8 cellular contexts compared by ENCODE assay signal in the genomic region with DNA sequence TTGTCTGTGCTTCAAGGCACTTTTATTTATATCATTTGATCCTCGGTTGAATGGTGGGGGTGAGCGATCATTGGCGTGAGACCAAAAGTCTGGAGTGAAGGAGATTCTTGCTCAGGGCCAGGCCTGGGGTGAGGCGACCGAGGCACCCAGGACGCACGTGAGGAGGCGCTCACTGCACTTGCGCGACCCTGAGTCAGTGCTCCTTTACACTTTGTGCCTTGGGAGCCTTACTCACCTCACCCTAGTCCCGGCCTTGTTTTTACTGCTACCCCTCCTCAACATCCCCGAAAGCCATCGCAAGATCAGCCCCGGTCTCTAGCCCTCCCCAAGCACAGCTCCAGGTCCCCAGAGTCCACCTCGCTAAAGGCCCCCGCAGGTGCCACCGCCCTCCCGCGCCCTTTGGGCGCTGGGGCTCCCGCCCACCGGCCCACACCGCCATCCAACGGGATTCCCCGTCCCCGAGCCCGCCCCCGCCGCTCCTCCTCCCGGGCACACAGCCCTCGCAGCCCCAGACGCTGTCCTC. TPM values are rescaled to one million over a fixed set of nuclear protein-coding genes. Genes with fewer than 3 reads are reported as not detected.
DNase-seq lines count a peak whose midpoint lies in the region; ATAC-seq and TF ChIP-seq lines count a peak whose summit lies in the region.

No MANE protein-coding gene starts in this region.

- H3K27me3 ChIP-seq in lower lobe of right lung (ENCODE audit: low read depth): no peaks in the 10 kb centered on the region

- no peaks in the 10 kb centered on the region for H3K9me3 ChIP-seq in lower lobe of right lung

- H3K27ac ChIP-seq in lower lobe of right lung: peak overlapping the region; percentile 85

- DNase-seq in NCI-H1436 (lab: John Stamatoyannopoulos, UW) (peak; percentile 85), NCI-H1436 treated with DMSO at 0.1 percent for 48 hours (lab: John Stamatoyannopoulos, UW) (no peak), NCI-H1930 (lab: John Stamatoyannopoulos, UW) (peak; percentile 66 to 69), dermis blood vessel endothelial cell (peak; percentile 75), lower lobe of right lung (peak; percentile 86)
- DNase-seq in activated CD4-positive, alpha-beta T cell treated with anti-CD3 and anti-CD28 coated beads for 24 hours (ENCODE audit: low read depth in 2 of 2): peak; percentile 53 to 65
- DNase-seq in stimulated activated CD4-positive, alpha-beta T cell treated with anti-CD3 and anti-CD28 coated beads, TNF-alpha, amount 100 ng/mL, for 48 hours (ENCODE audit: low read depth in 3 of 3): peak; percentile 44 to 67 (median 57)

- intact Hi-C loops in lower lobe of right lung (cut with DNase I): no loop called here

- peak overlapping the region; percentile 84 for H3K4me3 ChIP-seq in lower lobe of right lung

- no peak for TF ChIP-seq CTCF in lower lobe of right lung (IDR thresholded peaks at IDR 0.05)

- peak; percentile 49 for ATAC-seq in HG02678 (IDR thresholded peaks at IDR 0.05; ENCODE audit: unreplicated experiment)
- ATAC-seq in lower lobe of right lung: peak; percentile 91 to 94

- peaks cover 40% of the 10 kb centered on the region for H3K4me1 ChIP-seq in lower lobe of right lung

- H3K36me3 ChIP-seq in lower lobe of right lung: no peaks in the 10 kb centered on the region

RNA-seq across cellular contexts. Expression of a gene that starts 0.5 kb away (rescaled TPM):
- total RNA-seq in dermis blood vessel endothelial cell: 12.9 and 18.2 TPM in 2 replicates
- 56.2 TPM for total RNA-seq in lower lobe of right lung

RNA-seq across cellular contexts. Expression of a gene that starts 16.7 kb away (rescaled TPM):
- 9.7 and 13.1 TPM in 2 replicates for total RNA-seq in dermis blood vessel endothelial cell
- 127 TPM for total RNA-seq in lower lobe of right lung

RNA-seq across cellular contexts. Expression of a gene that starts 28.9 kb away (rescaled TPM):
- total RNA-seq in dermis blood vessel endothelial cell (46.5 and 53.4 TPM in 2 replicates), lower lobe of right lung (42.1 TPM)

RNA-seq across cellular contexts. Expression of a gene that starts 36.1 kb away (rescaled TPM):
- 3.4 TPM in 2 replicates for total RNA-seq in dermis blood vessel endothelial cell
- 0.47 TPM for total RNA-seq in lower lobe of right lung

RNA-seq across cellular contexts. Expression of a gene that starts 54.2 kb away (rescaled TPM):
- total RNA-seq in dermis blood vessel endothelial cell (52.5 and 75.7 TPM in 2 replicates), lower lobe of right lung (54.5 TPM)
